11 cellular contexts compared by ENCODE assay signal in genomic region chr10:59536576-59537014, GRCh38.
DNase-seq lines count a peak whose midpoint lies in the region; ATAC-seq, FAIRE-seq and TF ChIP-seq lines count a peak whose summit lies in the region.
"Had no signal": no experiment of that assay in that cellular context is flagged by ENCODE, and none has a peak within 500 bp of the region (broad histone marks: within the 10 kb centered on the region; RNA-seq: fewer than 3 reads in every experiment).

No MANE protein-coding gene starts in this region.

- H3K9ac ChIP-seq in kidney (ENCODE audit: low read length in 2 of 2) (no peak overlapping the region), smooth muscle cell (ENCODE audit: low read depth) (peak overlapping the region; percentile 78)

- TF ChIP-seq CTCF in GM23338 (conservative IDR thresholded peaks at IDR 0.05; ENCODE audit: low read depth in 2 of 2) (no peak), coronary artery (IDR thresholded peaks at IDR 0.05) (no peak), kidney (IDR thresholded peaks at IDR 0.05; ENCODE audit: borderline replicate concordance, extremely low read depth, insufficient read depth) (no peak), smooth muscle cell (IDR thresholded peaks at IDR 0.05; ENCODE audit: borderline replicate concordance, insufficient read depth, poor library complexity, severe bottlenecking) (no peak)

- ATAC-seq in GM23338 (peak; percentile 74), GM18858 (IDR thresholded peaks at IDR 0.05; ENCODE audit: unreplicated experiment) (no peak), GM18517 (IDR thresholded peaks at IDR 0.05; ENCODE audit: unreplicated experiment) (no peak)

- no peaks in the 10 kb centered on the region for H3K36me3 Mint-ChIP-seq in GM23338 (ENCODE audit: low read depth)

- DNase-seq in GM23338 (ENCODE audit: low spot score) (peak; percentile 17), coronary artery (ENCODE audit: low spot score) (no peak), kidney (peak; percentile 84), smooth muscle cell (lab: John Stamatoyannopoulos, UW; ENCODE audit: unreplicated experiment) (no peak), NCI-H1048 (lab: John Stamatoyannopoulos, UW) (no peak), NCI-H1930 (lab: John Stamatoyannopoulos, UW) (no peak)
- DNase-seq: activated CD8-positive, alpha-beta memory T cell treated with anti-CD3 and anti-CD28 coated beads, Interleukin-2, amount 50 U/mL, for 4 hours; immature natural killer cell had no signal

- no peaks in the 10 kb centered on the region for H3K36me3 ChIP-seq in GM23338 (ENCODE audit: insufficient read depth)
- no peaks in the 10 kb centered on the region for H3K36me3 ChIP-seq in kidney (ENCODE audit: control insufficient read depth in 1 of 2, insufficient read depth in 2 of 2, low read length in 2 of 2)
- H3K36me3 ChIP-seq in smooth muscle cell (ENCODE audit: low read depth), result no peaks in the 10 kb centered on the region

- no peak for FAIRE-seq in kidney (lab: Jason Lieb, UNC)

- no peak overlapping the region for H3K27ac Mint-ChIP-seq in GM23338
- H3K27ac Mint-ChIP-seq: immature natural killer cell had no signal

- intact Hi-C loops in kidney (cut with DNase I), result no loop called here

- H4K20me1 ChIP-seq in GM23338 (replicated peaks; ENCODE audit: insufficient read depth) (no peaks in the 10 kb centered on the region), smooth muscle cell (ENCODE audit: low read depth) (no peaks in the 10 kb centered on the region)

- no peaks in the 10 kb centered on the region for H3K27me3 ChIP-seq in GM23338 (ENCODE audit: insufficient read depth)
- H3K27me3 ChIP-seq in smooth muscle cell (ENCODE audit: low read depth), result no peaks in the 10 kb centered on the region

- H3K9me3 ChIP-seq in kidney (ENCODE audit: control insufficient read depth in 1 of 2, low read length in 2 of 2) (no peaks in the 10 kb centered on the region), smooth muscle cell (replicated peaks; ENCODE audit: low read depth) (no peaks in the 10 kb centered on the region)

- 40% methylated on average over 3 of the region's 3 CpGs for WGBS in smooth muscle cell (ENCODE audit: low lambda C conversion rate)

- no peaks in the 10 kb centered on the region for H3K9me2 ChIP-seq in GM23338 (ENCODE audit: insufficient read depth)

- no peak overlapping the region for H3K4me2 ChIP-seq in GM23338
- H3K4me2 ChIP-seq in smooth muscle cell, result peak overlapping the region; percentile 59

- no peak overlapping the region for H3K4me3 ChIP-seq in GM23338
- H3K4me3 ChIP-seq in coronary artery, result peak overlapping the region; percentile 16
- no peak overlapping the region for H3K4me3 ChIP-seq in kidney (ENCODE audit: low read length in 2 of 2)
- no peak overlapping the region for H3K4me3 ChIP-seq in smooth muscle cell

- no peaks in the 10 kb centered on the region for H3K27me3 Mint-ChIP-seq in GM23338 (ENCODE audit: insufficient read depth, low read depth, poor library complexity)
- H3K27me3 Mint-ChIP-seq: central memory CD8-positive, alpha-beta T cell had no signal

- H3K4me1 Mint-ChIP-seq in GM23338, result peaks cover 9% of the 10 kb centered on the region; the same call in 2 of the 3 replicates
- H3K4me1 Mint-ChIP-seq: central memory CD8-positive, alpha-beta T cell; immature natural killer cell had no signal

- no peaks in the 10 kb centered on the region for H3K9me3 Mint-ChIP-seq in GM23338

- H3K4me3 Mint-ChIP-seq in GM23338, result no peak overlapping the region
- H3K4me3 Mint-ChIP-seq: central memory CD8-positive, alpha-beta T cell; immature natural killer cell had no signal

- H3F3A ChIP-seq in GM23338 (replicated peaks; ENCODE audit: low read depth), result no peaks in the 10 kb centered on the region
- H3F3A ChIP-seq in smooth muscle cell (ENCODE audit: low read depth), result no peaks in the 10 kb centered on the region

- H2AFZ ChIP-seq in GM23338, result peak overlapping the region; percentile 48; the same call in 1 of the 2 replicates
- H2AFZ ChIP-seq in smooth muscle cell (ENCODE audit: low read depth), result peak overlapping the region; percentile 76

- H3K27ac ChIP-seq in GM23338 (ENCODE audit: low read depth), result no peak overlapping the region
- peak overlapping the region; percentile 66 to 90 for H3K27ac ChIP-seq in coronary artery
- H3K27ac ChIP-seq in kidney (ENCODE audit: low read depth in 2 of 2, low read length in 2 of 2), result no peak overlapping the region
- H3K27ac ChIP-seq in smooth muscle cell (ENCODE audit: low read depth), result peak overlapping the region; percentile 97

- H3K4me1 ChIP-seq in GM23338 (ENCODE audit: insufficient read depth) (peaks cover 4% of the 10 kb centered on the region), kidney (ENCODE audit: control insufficient read depth in 1 of 2, insufficient read depth in 1 of 2, low read depth in 1 of 2, low read length in 2 of 2) (peaks cover 2 to 3% of the 10 kb centered on the region in 2 donors), smooth muscle cell (ENCODE audit: low read depth) (peaks cover 11% of the 10 kb centered on the region)

- no peaks in the 10 kb centered on the region for H3K79me2 ChIP-seq in GM23338 (replicated peaks; ENCODE audit: insufficient read depth)
- no peaks in the 10 kb centered on the region for H3K79me2 ChIP-seq in smooth muscle cell (ENCODE audit: low read depth)

TF ChIP-seq in GM23338, 12 proteins besides CTCF, POLR2A, EP300 and RAD21 (continues in another document):
- TF ChIP-seq JUNB (IDR thresholded peaks at IDR 0.05; ENCODE audit: unreplicated experiment), result no peak
- TF ChIP-seq ZNF331 (CRISPR knock-in tag; IDR thresholded peaks at IDR 0.05; ENCODE audit: low read depth), result no peak
- TF ChIP-seq EZH2 (IDR thresholded peaks at IDR 0.05; ENCODE audit: low read depth, unreplicated experiment), result no peak
- no peak for TF ChIP-seq ETS1 (IDR thresholded peaks at IDR 0.05)
- no peak for TF ChIP-seq ZNF114 (CRISPR knock-in tag; IDR thresholded peaks at IDR 0.05)
- no peak for TF ChIP-seq STAT1 (IDR thresholded peaks at IDR 0.05; ENCODE audit: unreplicated experiment)
- TF ChIP-seq NANOG (IDR thresholded peaks at IDR 0.05; ENCODE audit: borderline replicate concordance), result no peak
- TF ChIP-seq CREB1 (CRISPR knock-in tag; IDR thresholded peaks at IDR 0.05; ENCODE audit: low read depth), result no peak

Comparison
In these comparisons a context has a peak if more than half of its experiments do, and no peak if none do; other contexts are left out.
1. DNase-seq: peak in GM23338 (single experiment) and kidney (single experiment); none in coronary artery (single experiment), smooth muscle cell (single experiment), NCI-H1048 (single experiment) and NCI-H1930 (0 of 2).
2. H3K27ac ChIP-seq: peak in coronary artery (2 of 2) and smooth muscle cell (single experiment); none in GM23338 (single experiment) and kidney (0 of 2).